In the genomic region with DNA sequence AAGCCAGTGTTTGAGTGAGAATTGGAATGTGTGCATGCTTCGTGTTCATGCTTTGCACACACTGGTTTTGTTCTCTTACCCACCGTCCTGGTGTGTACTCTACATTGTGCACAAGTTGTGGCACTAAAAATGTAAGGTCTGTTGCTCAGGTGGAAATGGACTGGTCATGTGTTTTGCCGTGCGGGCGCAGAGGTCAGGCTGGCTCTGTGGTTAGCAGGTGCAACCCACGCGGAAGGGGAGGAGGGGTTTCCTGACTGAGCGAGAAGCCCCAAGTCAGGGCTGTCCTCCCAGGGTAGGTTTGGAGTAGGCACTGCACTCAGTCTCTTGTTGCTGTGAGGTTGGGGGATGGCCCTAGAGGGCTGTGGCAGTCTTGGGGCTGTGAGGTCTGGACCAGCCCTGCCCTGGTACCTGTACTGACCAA, we compare ENCODE assay signal across 8 cellular contexts.
DNase-seq lines count a peak whose midpoint lies in the region; ATAC-seq, FAIRE-seq and TF ChIP-seq lines count a peak whose summit lies in the region.

No MANE protein-coding gene starts in this region.

- in situ Hi-C loops in HepG2 (cut with HindIII; ENCODE audit: extremely low pct_ligation_motif_present, low pct_unique_long_range_greater_than_20kb): no loop called here

- H4K20me1 ChIP-seq in HepG2 (ENCODE audit: insufficient read depth, low read length): peaks cover 7% of the 10 kb centered on the region; the same call in 1 of the 2 replicates

- peak; percentile 78 for ATAC-seq in GM21619 (IDR thresholded peaks at IDR 0.05; ENCODE audit: unreplicated experiment)
- peak; percentile 58 for ATAC-seq in WTC11
- ATAC-seq in HepG2: 0 out of 3 replicates have a peak, but pooled peaks have one; percentile 23
- ATAC-seq in HG03135 (IDR thresholded peaks at IDR 0.05; ENCODE audit: unreplicated experiment): no peak
- no peak for ATAC-seq in GM21717 (IDR thresholded peaks at IDR 0.05; ENCODE audit: unreplicated experiment)

- CTCF ChIA-PET in WTC11 (lab: Charles Lee): interaction anchor here (0.9 kb wide), 1 partner anchor 11 kb away, joined by 3 read pairs; no protein-coding TSS in a partner anchor
- CTCF ChIA-PET in HepG2 (lab: Yijun Ruan, JAX; ENCODE audit: low intra/inter-chr PET ratio, low total read pairs): no interaction called here

- H3K9me3 Mint-ChIP-seq in WTC11: peaks cover 29% of the 10 kb centered on the region

- H3K36me3 Mint-ChIP-seq in WTC11: peaks cover 30% of the 10 kb centered on the region

- no peak overlapping the region for H3K27ac ChIP-seq in HepG2 (ENCODE audit: extremely low read length, insufficient read depth, low read length)

- no peak for FAIRE-seq in HepG2 (lab: Jason Lieb, UNC)

- no peak for TF ChIP-seq CTCF in WTC11 (IDR thresholded peaks at IDR 0.05)
- no peak for TF ChIP-seq CTCF in HepG2 (CRISPR knock-in tag; IDR thresholded peaks at IDR 0.05)
- no peak for TF ChIP-seq CTCF in foreskin fibroblast (IDR thresholded peaks at IDR 0.05; ENCODE audit: low read depth, low read length)

- H2AFZ ChIP-seq in HepG2 (ENCODE audit: low read length): no peak overlapping the region

- H3K9ac ChIP-seq in HepG2 (ENCODE audit: insufficient read depth, low read depth, low read length): no peak overlapping the region

- peaks cover 40% of the 10 kb centered on the region for H3K79me2 ChIP-seq in HepG2 (ENCODE audit: insufficient read depth, low read length)

- peaks cover 14% of the 10 kb centered on the region for H3K9me3 ChIP-seq in HepG2 (ENCODE audit: low read length)

- H3K4me2 ChIP-seq in HepG2 (ENCODE audit: low read depth, low read length): no peak overlapping the region

- H3K4me3 ChIP-seq in GM08714 (ENCODE audit: low read length): peak overlapping the region; percentile 33; the same call in 1 of the 2 replicates
- H3K4me3 ChIP-seq in HepG2 (replicated peaks in 1 of 3; ENCODE audit: insufficient read depth in 1 of 3, low read depth in 2 of 3, low read length in 3 of 3): no peak overlapping the region
- no peak overlapping the region for H3K4me3 ChIP-seq in foreskin fibroblast (ENCODE audit: low read depth in 1 of 2, low read length in 2 of 2)

- H3K4me1 Mint-ChIP-seq in WTC11: peaks cover 58% of the 10 kb centered on the region

- no peak for TF ChIP-seq RAD21 in HepG2 (CRISPR knock-in tag; IDR thresholded peaks at IDR 0.05)

- no TSS peak for BruUV-seq in HepG2 (replicated peaks; lab: Mats Ljungman, UMichigan)

- POLR2A ChIA-PET in WTC11 (lab: Charles Lee): no interaction called here
- POLR2A ChIA-PET in HepG2 (lab: Yijun Ruan, JAX): no interaction called here

- H3K27me3 Mint-ChIP-seq in WTC11 (ENCODE audit: low read depth): no peaks in the 10 kb centered on the region

- WGBS in HepG2 (ENCODE audit: low lambda C conversion rate): 89% methylated on average over 7 of the region's 8 CpGs

- TF ChIP-seq EP300 in HepG2 (IDR thresholded peaks at IDR 0.05; ENCODE audit: low read depth in 2 of 2, low read length in 2 of 2): no peak
- TF ChIP-seq EP300 in HepG2 (CRISPR knock-in tag; IDR thresholded peaks at IDR 0.05; ENCODE audit: borderline replicate concordance): no peak

- intact Hi-C loops in HepG2 (cut with micrococcal nuclease; ENCODE audit: unreplicated experiment): no loop called here

- H3K4me1 ChIP-seq in HepG2 (ENCODE audit: insufficient read depth, low read length): no peaks in the 10 kb centered on the region

- no peaks in the 10 kb centered on the region; a peak in 2 of 5 replicates for H3K36me3 ChIP-seq in HepG2 (replicated peaks in 1 of 2; ENCODE audit: control insufficient read depth in 1 of 2, insufficient read depth in 2 of 2, low read length in 2 of 2)

- DNase-seq in WTC11 (ENCODE audit: low spot score): no peak
- no peak for DNase-seq in HepG2 (ENCODE audit: low spot score)
- DNase-seq in foreskin fibroblast: no peak
- no peak for DNase-seq in NCI-H1105 (lab: John Stamatoyannopoulos, UW)

- no peak for TF ChIP-seq POLR2A in HepG2 (IDR thresholded peaks at IDR 0.05; ENCODE audit: insufficient read depth in 1 of 2, low read depth in 2 of 2, low read length in 2 of 2)

- no peaks in the 10 kb centered on the region for H3K27me3 ChIP-seq in HepG2 (ENCODE audit: control insufficient read depth in 1 of 2, insufficient read depth in 2 of 2, low read length in 2 of 2)

- H3K4me3 Mint-ChIP-seq in WTC11: no peak overlapping the region

- peak overlapping the region; percentile 36 for H3K27ac Mint-ChIP-seq in WTC11

TF ChIP-seq in WTC11, 78 proteins besides CTCF, POLR2A, EP300 and RAD21:
- TF ChIP-seq, protein P1, sequence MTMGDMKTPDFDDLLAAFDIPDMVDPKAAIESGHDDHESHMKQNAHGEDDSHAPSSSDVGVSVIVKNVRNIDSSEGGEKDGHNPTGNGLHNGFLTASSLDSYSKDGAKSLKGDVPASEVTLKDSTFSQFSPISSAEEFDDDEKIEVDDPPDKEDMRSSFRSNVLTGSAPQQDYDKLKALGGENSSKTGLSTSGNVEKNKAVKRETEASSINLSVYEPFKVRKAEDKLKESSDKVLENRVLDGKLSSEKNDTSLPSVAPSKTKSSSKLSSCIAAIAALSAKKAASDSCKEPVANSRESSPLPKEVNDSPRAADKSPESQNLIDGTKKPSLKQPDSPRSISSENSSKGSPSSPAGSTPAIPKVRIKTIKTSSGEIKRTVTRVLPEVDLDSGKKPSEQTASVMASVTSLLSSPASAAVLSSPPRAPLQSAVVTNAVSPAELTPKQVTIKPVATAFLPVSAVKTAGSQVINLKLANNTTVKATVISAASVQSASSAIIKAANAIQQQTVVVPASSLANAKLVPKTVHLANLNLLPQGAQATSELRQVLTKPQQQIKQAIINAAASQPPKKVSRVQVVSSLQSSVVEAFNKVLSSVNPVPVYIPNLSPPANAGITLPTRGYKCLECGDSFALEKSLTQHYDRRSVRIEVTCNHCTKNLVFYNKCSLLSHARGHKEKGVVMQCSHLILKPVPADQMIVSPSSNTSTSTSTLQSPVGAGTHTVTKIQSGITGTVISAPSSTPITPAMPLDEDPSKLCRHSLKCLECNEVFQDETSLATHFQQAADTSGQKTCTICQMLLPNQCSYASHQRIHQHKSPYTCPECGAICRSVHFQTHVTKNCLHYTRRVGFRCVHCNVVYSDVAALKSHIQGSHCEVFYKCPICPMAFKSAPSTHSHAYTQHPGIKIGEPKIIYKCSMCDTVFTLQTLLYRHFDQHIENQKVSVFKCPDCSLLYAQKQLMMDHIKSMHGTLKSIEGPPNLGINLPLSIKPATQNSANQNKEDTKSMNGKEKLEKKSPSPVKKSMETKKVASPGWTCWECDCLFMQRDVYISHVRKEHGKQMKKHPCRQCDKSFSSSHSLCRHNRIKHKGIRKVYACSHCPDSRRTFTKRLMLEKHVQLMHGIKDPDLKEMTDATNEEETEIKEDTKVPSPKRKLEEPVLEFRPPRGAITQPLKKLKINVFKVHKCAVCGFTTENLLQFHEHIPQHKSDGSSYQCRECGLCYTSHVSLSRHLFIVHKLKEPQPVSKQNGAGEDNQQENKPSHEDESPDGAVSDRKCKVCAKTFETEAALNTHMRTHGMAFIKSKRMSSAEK (CRISPR knock-in tag; IDR thresholded peaks at IDR 0.05; ENCODE audit: borderline replicate concordance): no peak
- no peak for TF ChIP-seq ZNF232 (CRISPR knock-in tag; IDR thresholded peaks at IDR 0.05)
- TF ChIP-seq GRHL2 (CRISPR knock-in tag; IDR thresholded peaks at IDR 0.05; ENCODE audit: insufficient replicate concordance, severe bottlenecking): no peak
- no peak for TF ChIP-seq JAZF1 (CRISPR knock-in tag; IDR thresholded peaks at IDR 0.05)

TF ChIP-seq in HepG2, 621 proteins besides CTCF, POLR2A, EP300 and RAD21:
- TF ChIP-seq, protein P2, sequence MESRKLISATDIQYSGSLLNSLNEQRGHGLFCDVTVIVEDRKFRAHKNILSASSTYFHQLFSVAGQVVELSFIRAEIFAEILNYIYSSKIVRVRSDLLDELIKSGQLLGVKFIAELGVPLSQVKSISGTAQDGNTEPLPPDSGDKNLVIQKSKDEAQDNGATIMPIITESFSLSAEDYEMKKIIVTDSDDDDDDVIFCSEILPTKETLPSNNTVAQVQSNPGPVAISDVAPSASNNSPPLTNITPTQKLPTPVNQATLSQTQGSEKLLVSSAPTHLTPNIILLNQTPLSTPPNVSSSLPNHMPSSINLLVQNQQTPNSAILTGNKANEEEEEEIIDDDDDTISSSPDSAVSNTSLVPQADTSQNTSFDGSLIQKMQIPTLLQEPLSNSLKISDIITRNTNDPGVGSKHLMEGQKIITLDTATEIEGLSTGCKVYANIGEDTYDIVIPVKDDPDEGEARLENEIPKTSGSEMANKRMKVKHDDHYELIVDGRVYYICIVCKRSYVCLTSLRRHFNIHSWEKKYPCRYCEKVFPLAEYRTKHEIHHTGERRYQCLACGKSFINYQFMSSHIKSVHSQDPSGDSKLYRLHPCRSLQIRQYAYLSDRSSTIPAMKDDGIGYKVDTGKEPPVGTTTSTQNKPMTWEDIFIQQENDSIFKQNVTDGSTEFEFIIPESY (CRISPR knock-in tag; IDR thresholded peaks at IDR 0.05): peak; percentile 39; the same call in 1 of the 2 replicates
- TF ChIP-seq ZNF674 (CRISPR knock-in tag; IDR thresholded peaks at IDR 0.05; ENCODE audit: low read depth): no peak
- no peak for TF ChIP-seq NFIC (IDR thresholded peaks at IDR 0.05; ENCODE audit: low read length)
- no peak for TF ChIP-seq ZNF343 (CRISPR knock-in tag; IDR thresholded peaks at IDR 0.05)
- TF ChIP-seq, protein P3, sequence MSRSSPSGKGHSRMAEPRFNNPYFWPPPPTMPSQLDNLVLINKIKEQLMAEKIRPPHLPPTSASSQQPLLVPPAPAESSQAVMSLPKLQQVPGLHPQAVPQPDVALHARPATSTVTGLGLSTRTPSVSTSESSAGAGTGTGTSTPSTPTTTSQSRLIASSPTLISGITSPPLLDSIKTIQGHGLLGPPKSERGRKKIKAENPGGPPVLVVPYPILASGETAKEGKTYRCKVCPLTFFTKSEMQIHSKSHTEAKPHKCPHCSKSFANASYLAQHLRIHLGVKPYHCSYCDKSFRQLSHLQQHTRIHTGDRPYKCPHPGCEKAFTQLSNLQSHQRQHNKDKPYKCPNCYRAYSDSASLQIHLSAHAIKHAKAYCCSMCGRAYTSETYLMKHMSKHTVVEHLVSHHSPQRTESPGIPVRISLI (CRISPR knock-in tag; IDR thresholded peaks at IDR 0.05; ENCODE audit: borderline replicate concordance): no peak
- TF ChIP-seq KDM3A (CRISPR knock-in tag; IDR thresholded peaks at IDR 0.05; ENCODE audit: low read depth): no peak
- TF ChIP-seq, protein P4, sequence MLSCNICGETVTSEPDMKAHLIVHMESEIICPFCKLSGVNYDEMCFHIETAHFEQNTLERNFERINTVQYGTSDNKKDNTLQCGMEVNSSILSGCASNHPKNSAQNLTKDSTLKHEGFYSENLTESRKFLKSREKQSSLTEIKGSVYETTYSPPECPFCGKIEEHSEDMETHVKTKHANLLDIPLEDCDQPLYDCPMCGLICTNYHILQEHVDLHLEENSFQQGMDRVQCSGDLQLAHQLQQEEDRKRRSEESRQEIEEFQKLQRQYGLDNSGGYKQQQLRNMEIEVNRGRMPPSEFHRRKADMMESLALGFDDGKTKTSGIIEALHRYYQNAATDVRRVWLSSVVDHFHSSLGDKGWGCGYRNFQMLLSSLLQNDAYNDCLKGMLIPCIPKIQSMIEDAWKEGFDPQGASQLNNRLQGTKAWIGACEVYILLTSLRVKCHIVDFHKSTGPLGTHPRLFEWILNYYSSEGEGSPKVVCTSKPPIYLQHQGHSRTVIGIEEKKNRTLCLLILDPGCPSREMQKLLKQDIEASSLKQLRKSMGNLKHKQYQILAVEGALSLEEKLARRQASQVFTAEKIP (CRISPR knock-in tag; IDR thresholded peaks at IDR 0.05; ENCODE audit: borderline replicate concordance): no peak

Comparison
In these comparisons a context has a peak if more than half of its experiments do, and no peak if none do; other contexts are left out.
1. ATAC-seq: peak in GM21619 (single experiment), WTC11 (single experiment) and HepG2 (single experiment); none in HG03135 (single experiment) and GM21717 (single experiment).